Comparison of ENCODE assay signal across 16 cellular contexts in the genomic region with DNA sequence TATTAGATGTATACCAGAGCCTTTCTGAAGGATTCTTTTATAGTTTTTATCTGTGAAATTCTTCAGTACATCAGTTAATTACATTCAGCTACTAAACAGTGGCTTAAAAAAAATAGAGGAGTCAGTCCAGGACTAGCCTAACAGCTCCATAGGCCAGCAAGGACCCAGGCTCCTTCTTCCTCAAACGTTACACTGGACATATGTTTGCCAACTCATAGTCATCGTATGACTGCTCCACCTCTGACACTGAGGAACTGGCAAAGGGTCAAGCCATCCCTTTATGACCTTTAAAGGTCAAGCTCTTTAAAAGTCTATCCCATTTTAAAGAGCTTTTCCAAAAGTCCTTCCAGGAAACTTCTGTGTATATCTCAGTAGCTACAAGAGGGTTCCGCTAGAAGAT. TPM values are rescaled to one million over a fixed set of nuclear protein-coding genes. Genes with fewer than 3 reads are reported as not detected.
A peak's percentile ranks its signal among the peaks of the same experiment; 100 is the strongest.
DNase-seq lines count a peak whose midpoint lies in the region; ATAC-seq and TF ChIP-seq lines count a peak whose summit lies in the region.
"Had no signal": no experiment of that assay in that cellular context is flagged by ENCODE, and none has a peak within 500 bp of the region (broad histone marks: within the 10 kb centered on the region; RNA-seq: fewer than 3 reads in every experiment).

No MANE protein-coding gene starts in this region.

- H3K27ac Mint-ChIP-seq in activated T-cell treated with anti-CD3 and anti-CD28 coated beads, Interleukin-2, amount 50 U/mL, for 72 hours = peak overlapping the region; percentile 82
- H3K27ac Mint-ChIP-seq in chondrocyte (ENCODE audit: unreplicated experiment) = peak overlapping the region; percentile 11
- H3K27ac Mint-ChIP-seq in stimulated activated memory B cell treated with anti-CD40 and anti-IgM and Interleukin-4, amounts not matched to agents 10 μg/mL and 1 μg/mL and 100 μg/mL, for 72 hours = peak overlapping the region; percentile 3
- H3K27ac Mint-ChIP-seq in stimulated activated naive CD8-positive, alpha-beta T cell treated with anti-CD3 and anti-CD28 coated beads, Interleukin-15, amount 100 ng/mL, for 72 hours = peak overlapping the region in 1 of 2 donors; percentile 66
- H3K27ac Mint-ChIP-seq: CD8-positive, alpha-beta T cell had no signal

- no peak overlapping the region for H3K4me3 ChIP-seq in fibroblast of mammary gland (ENCODE audit: control insufficient read depth, low read depth, low read length)
- H3K4me3 ChIP-seq: BLaER1 had no signal

- no peak overlapping the region for H3K4me3 Mint-ChIP-seq in activated T-cell treated with anti-CD3 and anti-CD28 coated beads, Interleukin-2, amount 50 U/mL, for 72 hours
- H3K4me3 Mint-ChIP-seq in chondrocyte (ENCODE audit: unreplicated experiment) = no peak overlapping the region
- H3K4me3 Mint-ChIP-seq in stimulated activated memory B cell treated with anti-CD40 and anti-IgM and Interleukin-4, amounts not matched to agents 10 μg/mL and 1 μg/mL and 100 μg/mL, for 72 hours = no peak overlapping the region
- H3K4me3 Mint-ChIP-seq in stimulated activated naive CD8-positive, alpha-beta T cell treated with anti-CD3 and anti-CD28 coated beads, Interleukin-15, amount 100 ng/mL, for 72 hours = no peak overlapping the region
- H3K4me3 Mint-ChIP-seq: CD14-positive monocyte; CD8-positive, alpha-beta T cell; H9 had no signal

- no peak for TF ChIP-seq CTCF in chondrocyte (IDR thresholded peaks at IDR 0.05)
- TF ChIP-seq CTCF in fibroblast of mammary gland (conservative IDR thresholded peaks at IDR 0.05; ENCODE audit: control insufficient read depth, insufficient read depth, low read depth, low read length) = no peak

- H3K27me3 Mint-ChIP-seq in activated T-cell treated with anti-CD3 and anti-CD28 coated beads, Interleukin-2, amount 50 U/mL, for 72 hours (ENCODE audit: low read depth) = no peaks in the 10 kb centered on the region
- H3K27me3 Mint-ChIP-seq in chondrocyte (ENCODE audit: low read depth) = no peaks in the 10 kb centered on the region
- no peaks in the 10 kb centered on the region for H3K27me3 Mint-ChIP-seq in stimulated activated memory B cell treated with anti-CD40 and anti-IgM and Interleukin-4, amounts not matched to agents 10 μg/mL and 1 μg/mL and 100 μg/mL, for 72 hours
- no peaks in the 10 kb centered on the region for H3K27me3 Mint-ChIP-seq in stimulated activated naive CD8-positive, alpha-beta T cell treated with anti-CD3 and anti-CD28 coated beads, Interleukin-15, amount 100 ng/mL, for 72 hours

- DNase-seq in activated T-cell treated with anti-CD3 and anti-CD28 coated beads, Interleukin-2, amount 50 U/mL, for 72 hours = no peak
- DNase-seq in activated T-cell treated with anti-CD3 and anti-CD28 coated beads, Interleukin-2, amount 50 U/mL, for 48 hours = no peak
- DNase-seq in chondrocyte (ENCODE audit: low spot score) = no peak
- peak; percentile 33 for DNase-seq in fibroblast of mammary gland (ENCODE audit: low read depth)
- DNase-seq in stimulated activated naive CD8-positive, alpha-beta T cell treated with anti-CD3 and anti-CD28 coated beads, Interleukin-15, amount 100 ng/mL, for 72 hours = no peak
- DNase-seq in sciatic nerve (ENCODE audit: low spot score) = no peak
- DNase-seq in activated CD4-positive, alpha-beta T cell treated with anti-CD3 and anti-CD28 coated beads for 48 hours = no peak
- DNase-seq: 8988T; Calu3; CD8-positive, alpha-beta T cell; DMS79 treated with DMSO at 0.1 percent for 48 hours; GF-D8; H9 had no signal

- H3K36me3 Mint-ChIP-seq in activated T-cell treated with anti-CD3 and anti-CD28 coated beads, Interleukin-2, amount 50 U/mL, for 72 hours (ENCODE audit: insufficient read depth in 2 of 2) = peaks cover 6 to 7% of the 10 kb centered on the region in 2 donors
- peaks cover 33% of the 10 kb centered on the region for H3K36me3 Mint-ChIP-seq in chondrocyte (ENCODE audit: low read depth)
- H3K36me3 Mint-ChIP-seq in stimulated activated memory B cell treated with anti-CD40 and anti-IgM and Interleukin-4, amounts not matched to agents 10 μg/mL and 1 μg/mL and 100 μg/mL, for 72 hours = peaks cover 43% of the 10 kb centered on the region

- H3K9me3 Mint-ChIP-seq in activated T-cell treated with anti-CD3 and anti-CD28 coated beads, Interleukin-2, amount 50 U/mL, for 72 hours = no peaks in the 10 kb centered on the region
- H3K9me3 Mint-ChIP-seq in chondrocyte (ENCODE audit: low read depth) = no peaks in the 10 kb centered on the region
- peaks cover 2% of the 10 kb centered on the region for H3K9me3 Mint-ChIP-seq in stimulated activated memory B cell treated with anti-CD40 and anti-IgM and Interleukin-4, amounts not matched to agents 10 μg/mL and 1 μg/mL and 100 μg/mL, for 72 hours
- H3K9me3 Mint-ChIP-seq in stimulated activated naive CD8-positive, alpha-beta T cell treated with anti-CD3 and anti-CD28 coated beads, Interleukin-15, amount 100 ng/mL, for 72 hours = no peaks in the 10 kb centered on the region
- H3K9me3 Mint-ChIP-seq: CD8-positive, alpha-beta T cell; H9 had no signal

- intact Hi-C loops in sciatic nerve (cut with DNase I) = no loop called here

- H3K4me1 Mint-ChIP-seq in activated T-cell treated with anti-CD3 and anti-CD28 coated beads, Interleukin-2, amount 50 U/mL, for 72 hours (ENCODE audit: low read depth) = no peaks in the 10 kb centered on the region
- H3K4me1 Mint-ChIP-seq in chondrocyte (ENCODE audit: low read depth) = no peaks in the 10 kb centered on the region
- peaks cover 3% of the 10 kb centered on the region for H3K4me1 Mint-ChIP-seq in stimulated activated memory B cell treated with anti-CD40 and anti-IgM and Interleukin-4, amounts not matched to agents 10 μg/mL and 1 μg/mL and 100 μg/mL, for 72 hours
- no peaks in the 10 kb centered on the region for H3K4me1 Mint-ChIP-seq in stimulated activated naive CD8-positive, alpha-beta T cell treated with anti-CD3 and anti-CD28 coated beads, Interleukin-15, amount 100 ng/mL, for 72 hours
- H3K4me1 Mint-ChIP-seq: CD14-positive monocyte, H9 had no signal

- ATAC-seq in activated T-cell treated with anti-CD3 and anti-CD28 coated beads, Interleukin-2, amount 50 U/mL, for 72 hours (replicated peaks in 1 of 2) = no peak
- no peak for ATAC-seq in stimulated activated memory B cell treated with anti-CD40 and anti-IgM and Interleukin-4, amounts not matched to agents 10 μg/mL and 1 μg/mL and 100 μg/mL, for 72 hours
- no peak for ATAC-seq in stimulated activated naive CD8-positive, alpha-beta T cell treated with anti-CD3 and anti-CD28 coated beads, Interleukin-15, amount 100 ng/mL, for 72 hours
- ATAC-seq in sciatic nerve = no peak
- ATAC-seq: CD8-positive, alpha-beta T cell had no signal

RNA-seq across cellular contexts. Expression of a gene that starts 36.6 kb away (rescaled TPM):
- total RNA-seq in activated T-cell treated with anti-CD3 and anti-CD28 coated beads, Interleukin-2, amount 50 U/mL, for 72 hours = 10 to 100 TPM in 1 of 2 donors, 1 to 10 TPM in 1; 9.9 to 13.3 TPM
- total RNA-seq in chondrocyte = 10.2 to 12.0 TPM (median 10.9 TPM) in 3 replicates
- 22.5 TPM for total RNA-seq in sciatic nerve
